In the genomic region with DNA sequence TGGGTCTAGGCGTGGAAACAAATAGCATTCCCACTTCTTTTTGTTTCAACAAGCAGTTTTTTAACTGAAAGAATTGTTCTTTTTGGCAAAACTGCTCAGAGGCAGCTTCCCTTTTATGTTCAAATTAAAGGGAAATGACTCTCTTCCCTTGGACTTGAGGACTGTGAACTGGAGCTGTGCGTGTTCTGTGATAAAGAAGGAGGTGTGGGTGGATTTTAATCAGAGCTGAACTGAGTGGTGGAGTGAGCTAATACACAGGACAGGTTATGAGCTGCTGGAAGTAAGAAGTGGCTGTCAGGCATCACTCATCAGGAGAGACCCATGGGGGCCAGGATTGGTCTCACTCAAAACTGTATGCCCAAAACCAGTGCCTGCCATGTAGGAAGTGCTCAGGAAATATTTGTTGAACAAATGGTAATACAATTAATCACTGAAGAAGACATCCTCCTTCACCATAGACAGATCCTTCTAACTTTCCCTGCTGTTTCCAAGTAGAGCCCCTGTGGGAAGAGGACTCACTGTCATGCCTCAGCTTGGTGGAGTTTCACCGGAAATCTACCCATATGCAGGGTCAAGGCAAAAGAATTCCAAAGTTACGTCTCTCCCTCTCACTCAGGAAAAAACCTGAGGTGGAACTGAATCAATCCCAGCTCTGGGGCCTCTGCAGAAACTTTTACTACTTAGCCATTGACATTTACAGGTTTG, we compare ENCODE assay signal across 1 cellular context.
TF ChIP-seq lines count a peak whose summit lies in the region.

No MANE protein-coding gene starts in this region.

TF ChIP-seq in IMR-90, 13 proteins besides CTCF, POLR2A, EP300 and RAD21:
- no peak for TF ChIP-seq BHLHE40 (IDR thresholded peaks at IDR 0.05; ENCODE audit: low read depth, low read length)
- no peak for TF ChIP-seq FOS (IDR thresholded peaks at IDR 0.05; ENCODE audit: low read depth, low read length)
- no peak for TF ChIP-seq CEBPB (IDR thresholded peaks at IDR 0.05; ENCODE audit: low read depth, low read length)
- no peak for TF ChIP-seq SMC3 (IDR thresholded peaks at IDR 0.05; ENCODE audit: low read depth, low read length)
- TF ChIP-seq, protein P1, sequence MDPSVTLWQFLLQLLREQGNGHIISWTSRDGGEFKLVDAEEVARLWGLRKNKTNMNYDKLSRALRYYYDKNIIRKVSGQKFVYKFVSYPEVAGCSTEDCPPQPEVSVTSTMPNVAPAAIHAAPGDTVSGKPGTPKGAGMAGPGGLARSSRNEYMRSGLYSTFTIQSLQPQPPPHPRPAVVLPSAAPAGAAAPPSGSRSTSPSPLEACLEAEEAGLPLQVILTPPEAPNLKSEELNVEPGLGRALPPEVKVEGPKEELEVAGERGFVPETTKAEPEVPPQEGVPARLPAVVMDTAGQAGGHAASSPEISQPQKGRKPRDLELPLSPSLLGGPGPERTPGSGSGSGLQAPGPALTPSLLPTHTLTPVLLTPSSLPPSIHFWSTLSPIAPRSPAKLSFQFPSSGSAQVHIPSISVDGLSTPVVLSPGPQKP (IDR thresholded peaks at IDR 0.05; ENCODE audit: borderline replicate concordance, low read depth, low read length): no peak
- TF ChIP-seq NFE2L2 (IDR thresholded peaks at IDR 0.05; ENCODE audit: low read depth, low read length): no peak
- TF ChIP-seq MAZ (IDR thresholded peaks at IDR 0.05; ENCODE audit: borderline replicate concordance, low read depth, low read length): no peak
- TF ChIP-seq RCOR1 (IDR thresholded peaks at IDR 0.05; ENCODE audit: insufficient replicate concordance, low read length): no peak
- no peak for TF ChIP-seq RFX5 (IDR thresholded peaks at IDR 0.05; ENCODE audit: low read depth, low read length)
- TF ChIP-seq MXI1 (IDR thresholded peaks at IDR 0.05; ENCODE audit: borderline replicate concordance, low read depth, low read length): no peak
- TF ChIP-seq MAFK (IDR thresholded peaks at IDR 0.05; ENCODE audit: low read depth, low read length): no peak
- no peak for TF ChIP-seq USF2 (IDR thresholded peaks at IDR 0.05; ENCODE audit: low read depth, low read length)
- TF ChIP-seq CHD1 (IDR thresholded peaks at IDR 0.05; ENCODE audit: low read depth, low read length): no peak
